20 cellular contexts compared by ENCODE assay signal in the genomic region with DNA sequence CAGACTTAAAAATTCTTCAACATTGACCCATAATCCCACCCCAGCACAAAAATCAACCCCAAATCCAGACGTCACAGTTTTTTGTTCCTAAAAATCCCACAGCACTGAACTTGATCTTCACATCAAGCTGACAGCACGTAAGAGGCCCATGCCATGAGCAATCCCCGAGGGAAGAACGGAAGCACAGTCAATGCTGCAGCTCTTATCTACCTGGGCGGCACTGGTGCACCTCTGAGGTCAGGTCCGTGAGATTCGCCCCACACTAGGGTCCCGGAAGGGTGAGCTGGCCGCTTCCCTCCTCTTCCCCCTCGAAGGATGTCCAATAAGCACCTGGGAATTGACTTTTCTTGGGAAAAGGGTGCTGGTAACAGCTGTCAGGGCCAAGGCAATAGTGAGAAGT.
"Had no signal": no experiment of that assay in that cellular context is flagged by ENCODE, and none has a peak within 500 bp of the region (broad histone marks: within the 10 kb centered on the region; RNA-seq: fewer than 3 reads in every experiment).

No MANE protein-coding gene starts in this region.

- H3K36me3 ChIP-seq: ovary had no signal

- FAIRE-seq: urothelium cell line had no signal

- H3K27ac Mint-ChIP-seq: activated CD4-positive, alpha-beta memory T cell treated with anti-CD3 and anti-CD28 coated beads for 36 hours; activated naive CD4-positive, alpha-beta T cell treated with anti-CD3 and anti-CD28 coated beads, Interleukin-2, amount 50 U/mL, for 24 hours; dendritic cell treated with granulocyte-macrophage colony-stimulating factor and Interleukin-4, amounts not matched to agents 40 ng/mL and 50 ng/mL, for 4 days; natural killer cell had no signal

- H3K4me1 Mint-ChIP-seq: mesothelial cell of epicardium, natural killer cell had no signal

- H3K9me3 ChIP-seq: body of pancreas, lower lobe of right lung, ovary, psoas muscle, right atrium auricular region, tibial nerve had no signal

- H3K4me3 Mint-ChIP-seq: activated CD4-positive, alpha-beta memory T cell treated with anti-CD3 and anti-CD28 coated beads for 36 hours; activated naive CD4-positive, alpha-beta T cell treated with anti-CD3 and anti-CD28 coated beads, Interleukin-2, amount 50 U/mL, for 24 hours; dendritic cell treated with granulocyte-macrophage colony-stimulating factor and Interleukin-4, amounts not matched to agents 40 ng/mL and 50 ng/mL, for 4 days; mesothelial cell of epicardium; natural killer cell had no signal

- H3K27ac ChIP-seq: body of pancreas, lower lobe of right lung, psoas muscle, right atrium auricular region, tibial nerve had no signal

- ATAC-seq: body of pancreas; left lobe of liver; lower lobe of right lung; natural killer cell; psoas muscle; stimulated activated naive CD8-positive, alpha-beta T cell treated with anti-CD3 and anti-CD28 coated beads, Interleukin-15, Interleukin-2, amounts not matched to agents 100 U/mL and 50 U/mL, for 24 hours had no signal

- DNase-seq: activated CD4-positive, alpha-beta memory T cell treated with anti-CD3 and anti-CD28 coated beads for 36 hours; activated CD4-positive, alpha-beta T cell treated with anti-CD3 and anti-CD28 coated beads for 48 hours; anterior cingulate cortex; body of pancreas; effector CD8-positive, alpha-beta T cell; foreskin melanocyte; lower lobe of right lung; natural killer cell; psoas muscle; stimulated activated CD4-positive, alpha-beta T cell treated with anti-CD3 and anti-CD28 coated beads, Interleukin-4, amount 100 ng/mL, for 24 hours; stimulated activated naive CD8-positive, alpha-beta T cell treated with anti-CD3 and anti-CD28 coated beads, Interleukin-15, Interleukin-2, amounts not matched to agents 100 U/mL and 50 U/mL, for 24 hours; substantia nigra had no signal

- H3K4me1 ChIP-seq: body of pancreas, lower lobe of right lung, right atrium auricular region, tibial nerve had no signal

- H3K4me3 ChIP-seq: body of pancreas, lower lobe of right lung, ovary, psoas muscle, right atrium auricular region, tibial nerve had no signal

- H3K27me3 ChIP-seq: body of pancreas, ovary, right atrium auricular region, tibial nerve had no signal

- H3K9me3 Mint-ChIP-seq: activated CD4-positive, alpha-beta memory T cell treated with anti-CD3 and anti-CD28 coated beads for 36 hours; activated naive CD4-positive, alpha-beta T cell treated with anti-CD3 and anti-CD28 coated beads, Interleukin-2, amount 50 U/mL, for 24 hours; dendritic cell treated with granulocyte-macrophage colony-stimulating factor and Interleukin-4, amounts not matched to agents 40 ng/mL and 50 ng/mL, for 4 days; mesothelial cell of epicardium; natural killer cell had no signal

- H3K27me3 Mint-ChIP-seq: activated CD4-positive, alpha-beta memory T cell treated with anti-CD3 and anti-CD28 coated beads for 36 hours; activated naive CD4-positive, alpha-beta T cell treated with anti-CD3 and anti-CD28 coated beads, Interleukin-2, amount 50 U/mL, for 24 hours; dendritic cell treated with granulocyte-macrophage colony-stimulating factor and Interleukin-4, amounts not matched to agents 40 ng/mL and 50 ng/mL, for 4 days had no signal
